Comparison of ENCODE assay signal across 1 cellular context in the genomic region with DNA sequence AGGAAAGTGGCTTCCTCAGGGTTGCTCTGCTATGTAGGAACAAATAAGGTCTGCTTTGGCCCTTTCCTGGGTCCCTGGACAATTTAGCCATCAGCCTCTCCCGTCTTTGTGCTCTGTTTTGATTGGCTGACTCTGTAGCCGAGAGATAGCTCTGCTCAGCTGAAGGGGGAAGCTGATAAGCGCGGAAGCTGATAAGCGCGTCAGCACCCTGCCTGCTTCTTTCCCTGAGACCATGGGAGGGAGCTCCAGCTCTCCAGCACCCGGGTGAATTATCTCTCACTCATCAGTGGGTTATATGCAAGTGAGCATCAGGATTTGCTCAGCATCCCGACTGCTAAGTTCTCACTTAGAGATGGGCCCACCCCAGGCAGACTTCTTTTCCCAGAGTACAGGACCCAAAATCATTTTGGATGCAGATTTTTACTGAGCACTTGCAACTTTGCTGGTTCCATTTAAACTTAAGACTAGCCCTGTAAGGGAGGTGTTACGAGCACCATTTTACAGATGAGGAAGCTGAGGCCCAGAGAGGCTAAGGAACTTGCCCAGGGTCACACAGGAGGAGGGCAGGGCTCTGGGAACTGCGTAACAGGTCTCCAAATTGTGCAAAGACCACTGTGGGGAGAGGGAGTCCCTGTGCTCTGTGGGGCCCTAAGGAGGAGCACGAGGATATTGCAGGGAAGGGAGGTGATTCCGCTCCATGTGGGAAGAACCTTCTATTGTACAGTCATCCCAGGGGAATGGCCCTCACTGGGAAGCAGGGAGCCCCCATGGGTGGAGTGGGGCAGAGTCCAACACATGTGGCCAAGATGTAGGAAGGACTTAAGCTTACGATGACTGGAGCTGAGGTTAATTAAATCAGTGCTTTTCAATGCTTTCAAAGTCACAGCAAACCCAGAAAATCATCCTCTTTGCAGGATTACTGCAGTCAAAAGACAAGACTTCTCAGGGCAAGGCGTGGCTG.
A peak's percentile ranks its signal among the peaks of the same experiment; 100 is the strongest.
TF ChIP-seq lines count a peak whose summit lies in the region.

No MANE protein-coding gene starts in this region.

TF ChIP-seq in K562, 482 proteins besides CTCF, POLR2A, EP300 and RAD21 (continued from another document):
- TF ChIP-seq PKNOX1 (IDR thresholded peaks at IDR 0.05) (0 out of 2 replicates have a peak, but pooled peaks have one; percentile 16), ZC3H8 (IDR thresholded peaks at IDR 0.05) (no peak), BHLHE40 (IDR thresholded peaks at IDR 0.05; ENCODE audit: low read length) (no peak), TAF9B (IDR thresholded peaks at IDR 0.05; ENCODE audit: partially characterized antibody) (no peak), CC2D1A (IDR thresholded peaks at IDR 0.05) (peak; percentile 86; the same call in 1 of the 2 replicates), DDX20 (tag; IDR thresholded peaks at IDR 0.05; ENCODE audit: low read depth) (no peak), SMAD4 (CRISPR knock-in tag; conservative IDR thresholded peaks at IDR 0.05) (peak; percentile 63; the same call in 1 of the 2 replicates), DMBX1 (CRISPR knock-in tag; IDR thresholded peaks at IDR 0.05; ENCODE audit: borderline replicate concordance) (0 out of 2 replicates have a peak, but pooled peaks have one; percentile 51), SMARCA4 (IDR thresholded peaks at IDR 0.05) (peak; percentile 84), SMAD3 (CRISPR knock-in tag; conservative IDR thresholded peaks at IDR 0.05) (0 out of 2 replicates have a peak, but pooled peaks have one; percentile 13), NRF1 (conservative IDR thresholded peaks at IDR 0.05 in 1 of 2, IDR thresholded peaks at IDR 0.05 in 1 of 2) (0 out of 4 replicates have a peak, but pooled peaks of 1 of the 2 experiments have one; percentile 11)
- TF ChIP-seq, protein P1, sequence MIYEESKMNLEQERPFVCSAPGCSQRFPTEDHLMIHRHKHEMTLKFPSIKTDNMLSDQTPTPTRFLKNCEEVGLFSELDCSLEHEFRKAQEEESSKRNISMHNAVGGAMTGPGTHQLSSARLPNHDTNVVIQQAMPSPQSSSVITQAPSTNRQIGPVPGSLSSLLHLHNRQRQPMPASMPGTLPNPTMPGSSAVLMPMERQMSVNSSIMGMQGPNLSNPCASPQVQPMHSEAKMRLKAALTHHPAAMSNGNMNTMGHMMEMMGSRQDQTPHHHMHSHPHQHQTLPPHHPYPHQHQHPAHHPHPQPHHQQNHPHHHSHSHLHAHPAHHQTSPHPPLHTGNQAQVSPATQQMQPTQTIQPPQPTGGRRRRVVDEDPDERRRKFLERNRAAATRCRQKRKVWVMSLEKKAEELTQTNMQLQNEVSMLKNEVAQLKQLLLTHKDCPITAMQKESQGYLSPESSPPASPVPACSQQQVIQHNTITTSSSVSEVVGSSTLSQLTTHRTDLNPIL (CRISPR knock-in tag; IDR thresholded peaks at IDR 0.05): no peak
- TF ChIP-seq, protein P2, sequence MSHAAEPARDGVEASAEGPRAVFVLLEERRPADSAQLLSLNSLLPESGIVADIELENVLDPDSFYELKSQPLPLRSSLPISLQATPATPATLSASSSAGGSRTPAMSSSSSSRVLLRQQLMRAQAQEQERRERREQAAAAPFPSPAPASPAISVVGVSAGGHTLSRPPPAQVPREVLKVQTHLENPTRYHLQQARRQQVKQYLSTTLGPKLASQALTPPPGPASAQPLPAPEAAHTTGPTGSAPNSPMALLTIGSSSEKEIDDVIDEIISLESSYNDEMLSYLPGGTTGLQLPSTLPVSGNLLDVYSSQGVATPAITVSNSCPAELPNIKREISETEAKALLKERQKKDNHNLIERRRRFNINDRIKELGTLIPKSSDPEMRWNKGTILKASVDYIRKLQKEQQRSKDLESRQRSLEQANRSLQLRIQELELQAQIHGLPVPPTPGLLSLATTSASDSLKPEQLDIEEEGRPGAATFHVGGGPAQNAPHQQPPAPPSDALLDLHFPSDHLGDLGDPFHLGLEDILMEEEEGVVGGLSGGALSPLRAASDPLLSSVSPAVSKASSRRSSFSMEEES (CRISPR knock-in tag; IDR thresholded peaks at IDR 0.05): no peak
- TF ChIP-seq, protein P3, sequence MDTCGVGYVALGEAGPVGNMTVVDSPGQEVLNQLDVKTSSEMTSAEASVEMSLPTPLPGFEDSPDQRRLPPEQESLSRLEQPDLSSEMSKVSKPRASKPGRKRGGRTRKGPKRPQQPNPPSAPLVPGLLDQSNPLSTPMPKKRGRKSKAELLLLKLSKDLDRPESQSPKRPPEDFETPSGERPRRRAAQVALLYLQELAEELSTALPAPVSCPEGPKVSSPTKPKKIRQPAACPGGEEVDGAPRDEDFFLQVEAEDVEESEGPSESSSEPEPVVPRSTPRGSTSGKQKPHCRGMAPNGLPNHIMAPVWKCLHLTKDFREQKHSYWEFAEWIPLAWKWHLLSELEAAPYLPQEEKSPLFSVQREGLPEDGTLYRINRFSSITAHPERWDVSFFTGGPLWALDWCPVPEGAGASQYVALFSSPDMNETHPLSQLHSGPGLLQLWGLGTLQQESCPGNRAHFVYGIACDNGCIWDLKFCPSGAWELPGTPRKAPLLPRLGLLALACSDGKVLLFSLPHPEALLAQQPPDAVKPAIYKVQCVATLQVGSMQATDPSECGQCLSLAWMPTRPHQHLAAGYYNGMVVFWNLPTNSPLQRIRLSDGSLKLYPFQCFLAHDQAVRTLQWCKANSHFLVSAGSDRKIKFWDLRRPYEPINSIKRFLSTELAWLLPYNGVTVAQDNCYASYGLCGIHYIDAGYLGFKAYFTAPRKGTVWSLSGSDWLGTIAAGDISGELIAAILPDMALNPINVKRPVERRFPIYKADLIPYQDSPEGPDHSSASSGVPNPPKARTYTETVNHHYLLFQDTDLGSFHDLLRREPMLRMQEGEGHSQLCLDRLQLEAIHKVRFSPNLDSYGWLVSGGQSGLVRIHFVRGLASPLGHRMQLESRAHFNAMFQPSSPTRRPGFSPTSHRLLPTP (IDR thresholded peaks at IDR 0.05; ENCODE audit: borderline replicate concordance, extremely low read depth, insufficient read length): no peak
TF ChIP-seq in K562: peak in this region for 67.
